Comparison of ENCODE assay signal across 8 cellular contexts in the genomic region with DNA sequence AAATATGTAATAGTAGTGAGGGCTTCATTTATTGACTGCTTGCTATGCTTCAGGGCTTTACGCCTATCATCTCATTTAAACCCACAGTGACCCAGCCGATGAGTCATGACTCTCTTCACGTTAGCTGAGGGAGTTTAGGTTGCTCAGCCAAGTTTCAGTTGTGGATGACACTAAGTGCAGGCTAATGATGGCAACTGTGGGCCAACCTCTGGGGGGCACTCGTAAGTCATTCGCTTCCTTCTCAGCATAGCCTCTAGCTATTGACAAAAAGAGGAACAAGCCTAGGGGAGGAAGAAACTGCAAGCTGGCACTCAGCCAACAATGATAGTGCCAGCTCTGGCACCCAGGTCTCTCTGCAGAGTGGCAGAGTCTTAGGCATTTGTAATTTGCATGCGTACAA.
DNase-seq lines count a peak whose midpoint lies in the region; ATAC-seq and TF ChIP-seq lines count a peak whose summit lies in the region.

No MANE protein-coding gene starts in this region.

- H3K27me3 Mint-ChIP-seq in CD14-positive monocyte (ENCODE audit: low read depth in 3 of 3) (peaks cover 0 to 3% (median 3%) of the 10 kb centered on the region in 3 donors), osteocyte (ENCODE audit: unreplicated experiment) (no peaks in the 10 kb centered on the region)
- no peaks in the 10 kb centered on the region for H3K27me3 Mint-ChIP-seq in activated naive CD8-positive, alpha-beta T cell treated with anti-CD3 and anti-CD28 coated beads, Interleukin-2, amount 50 U/mL, for 24 hours

- peak overlapping the region in 1 of 2 donors; percentile 40 for H3K4me3 Mint-ChIP-seq in CD14-positive monocyte
- H3K4me3 Mint-ChIP-seq in activated naive CD8-positive, alpha-beta T cell treated with anti-CD3 and anti-CD28 coated beads, Interleukin-2, amount 50 U/mL, for 24 hours = no peak overlapping the region
- H3K4me3 Mint-ChIP-seq in osteocyte (ENCODE audit: unreplicated experiment) = no peak overlapping the region

- H3K36me3 Mint-ChIP-seq in CD14-positive monocyte (no peaks in the 10 kb centered on the region), osteocyte (ENCODE audit: unreplicated experiment) (peaks cover 41% of the 10 kb centered on the region)
- no peaks in the 10 kb centered on the region for H3K36me3 Mint-ChIP-seq in activated naive CD8-positive, alpha-beta T cell treated with anti-CD3 and anti-CD28 coated beads, Interleukin-2, amount 50 U/mL, for 24 hours (ENCODE audit: low read depth)

- peak; percentile 93 for DNase-seq in CD14-positive monocyte (ENCODE audit: low spot score)
- peak; percentile 96 for DNase-seq in SKM-1 treated with dmso at 0.1 percent for 144 hours (lab: John Stamatoyannopoulos, UW; ENCODE audit: unreplicated experiment)
- DNase-seq in activated naive CD8-positive, alpha-beta T cell treated with anti-CD3 and anti-CD28 coated beads, Interleukin-2, amount 50 U/mL, for 24 hours = peak; percentile 74
- peak; percentile 78 for DNase-seq in kidney tubule cell (ENCODE audit: low spot score)
- peak; percentile 43 for DNase-seq in stimulated activated CD8-positive, alpha-beta memory T cell treated with anti-CD3 and anti-CD28 coated beads, Interleukin-7, amount 100 ng/mL, for 24 hours (ENCODE audit: low read depth)
- no peak for DNase-seq in osteocyte (ENCODE audit: extremely low spot score, unreplicated experiment)

- TF ChIP-seq CTCF in CD14-positive monocyte (IDR thresholded peaks at IDR 0.05) (peak; percentile 75), osteocyte (IDR thresholded peaks at IDR 0.05) (no peak)

- peak overlapping the region in 1 of 7 donors; percentile 36 for H3K27ac Mint-ChIP-seq in CD14-positive monocyte
- H3K27ac Mint-ChIP-seq in activated naive CD8-positive, alpha-beta T cell treated with anti-CD3 and anti-CD28 coated beads, Interleukin-2, amount 50 U/mL, for 24 hours = peak overlapping the region; percentile 40
- H3K27ac Mint-ChIP-seq in osteocyte (ENCODE audit: unreplicated experiment) = no peak overlapping the region

- peaks cover 45% of the 10 kb centered on the region for H3K4me1 Mint-ChIP-seq in CD14-positive monocyte
- H3K4me1 Mint-ChIP-seq in activated naive CD8-positive, alpha-beta T cell treated with anti-CD3 and anti-CD28 coated beads, Interleukin-2, amount 50 U/mL, for 24 hours = peaks cover 96% of the 10 kb centered on the region
- peaks cover 34% of the 10 kb centered on the region for H3K4me1 Mint-ChIP-seq in osteocyte (ENCODE audit: unreplicated experiment)

- intact Hi-C loops in CD14-positive monocyte (cut with micrococcal nuclease) = loop anchor here in 1 of 2 donors (5.0 kb wide), 1 partner anchor 1205 kb away; no protein-coding TSS in a partner anchor

- H3K9me3 Mint-ChIP-seq in CD14-positive monocyte = no peaks in the 10 kb centered on the region
- no peaks in the 10 kb centered on the region for H3K9me3 Mint-ChIP-seq in activated naive CD8-positive, alpha-beta T cell treated with anti-CD3 and anti-CD28 coated beads, Interleukin-2, amount 50 U/mL, for 24 hours
- H3K9me3 Mint-ChIP-seq in osteocyte (ENCODE audit: unreplicated experiment) = no peaks in the 10 kb centered on the region

- peak; percentile 62 for ATAC-seq in GM19438 (IDR thresholded peaks at IDR 0.05; ENCODE audit: low read depth, unreplicated experiment)
- ATAC-seq in HG03442 (IDR thresholded peaks at IDR 0.05; ENCODE audit: unreplicated experiment) = peak; percentile 86
- peak; percentile 95 for ATAC-seq in activated naive CD8-positive, alpha-beta T cell treated with anti-CD3 and anti-CD28 coated beads, Interleukin-2, amount 50 U/mL, for 24 hours
